11 cellular contexts compared by ENCODE assay signal in genomic region chr16:67965668-67966548, GRCh38. TPM values are rescaled to one million over a fixed set of nuclear protein-coding genes. Genes with fewer than 3 reads are reported as not detected.
DNase-seq lines count a peak whose midpoint lies in the region; ATAC-seq, FAIRE-seq and TF ChIP-seq lines count a peak whose summit lies in the region.
"Had no signal": no experiment of that assay in that cellular context is flagged by ENCODE, and none has a peak within 500 bp of the region (broad histone marks: within the 10 kb centered on the region; RNA-seq: fewer than 3 reads in every experiment).

No MANE protein-coding gene starts in this region.

- no peak for TF ChIP-seq CTCF in astrocyte of the spinal cord (IDR thresholded peaks at IDR 0.05; ENCODE audit: low read depth, low read length)

- H3K27me3 ChIP-seq in subcutaneous abdominal adipose tissue (ENCODE audit: control insufficient read depth in 5 of 5, insufficient read depth in 4 of 5, low read length in 5 of 5) = no peaks in the 10 kb centered on the region

- H3K4me3 ChIP-seq in astrocyte of the spinal cord (ENCODE audit: low read depth, low read length) = peak overlapping the region; percentile 92
- H3K4me3 ChIP-seq in subcutaneous abdominal adipose tissue (ENCODE audit: low read depth in 1 of 5, low read length in 5 of 5) = peak overlapping the region; percentile 22 to 94 (median 84)

- peak overlapping the region; percentile 91 for H3K27ac ChIP-seq in subcutaneous abdominal adipose tissue (ENCODE audit: low read depth, low read length)

- peaks cover 0 to 31% (median 27%) of the 10 kb centered on the region in 5 donors for H3K36me3 ChIP-seq in subcutaneous abdominal adipose tissue (ENCODE audit: control insufficient read depth in 5 of 5, insufficient read depth in 5 of 5, low read length in 5 of 5)

- H3K9ac ChIP-seq in subcutaneous abdominal adipose tissue (ENCODE audit: low read length in 5 of 5) = peak overlapping the region; percentile 1 to 98 (median 89)

- peaks cover 18 to 80% (median 72%) of the 10 kb centered on the region in 5 donors for H3K4me1 ChIP-seq in subcutaneous abdominal adipose tissue (ENCODE audit: control insufficient read depth in 5 of 5, insufficient read depth in 5 of 5, low read length in 5 of 5)

- no peaks in the 10 kb centered on the region for H3K9me3 ChIP-seq in subcutaneous abdominal adipose tissue (ENCODE audit: control insufficient read depth in 5 of 5, low read length in 5 of 5)

- peak; percentile 81 for DNase-seq in HTR-8/SVneo (ENCODE audit: insufficient read length, low spot score)
- no peak for DNase-seq in astrocyte of the spinal cord (ENCODE audit: low read depth, low spot score)
- DNase-seq in iris pigment epithelial cell (ENCODE audit: low read depth) = peak; percentile 41
- DNase-seq in mucosa of gallbladder (ENCODE audit: low spot score) = no peak
- DNase-seq: naive B cell, NCI-H2081 had no signal

- ATAC-seq in HG02571 (IDR thresholded peaks at IDR 0.05; ENCODE audit: unreplicated experiment) (no peak), GM18511 (IDR thresholded peaks at IDR 0.05; ENCODE audit: unreplicated experiment) (no peak), HG03378 (IDR thresholded peaks at IDR 0.05; ENCODE audit: unreplicated experiment) (no peak)
- ATAC-seq: stimulated activated memory B cell treated with anti-CD40 and anti-IgM and Interleukin-4, amounts not matched to agents 10 μg/mL and 1 μg/mL and 100 μg/mL, for 72 hours had no signal

- peak; percentile 70 for FAIRE-seq in HTR-8/SVneo (lab: Jason Lieb, UNC)

- in situ Hi-C loops in astrocyte of the spinal cord (cut with HindIII; ENCODE audit: low sequenced_read_pairs) = no loop called here

RNA-seq across cellular contexts. Expression of gene SLC12A4, which starts 2.5 kb away (rescaled TPM):
- total RNA-seq in mucosa of gallbladder = 76.6 TPM

RNA-seq across cellular contexts. Expression of gene DPEP3, which starts 14.4 kb away (rescaled TPM):
- not detected for total RNA-seq in mucosa of gallbladder

RNA-seq across cellular contexts. Expression of gene LCAT, which starts 22.0 kb away (rescaled TPM):
- total RNA-seq in mucosa of gallbladder = 30.3 TPM

RNA-seq across cellular contexts. Expression of gene PSMB10, which starts 29.3 kb away (rescaled TPM):
- 68.8 TPM for total RNA-seq in mucosa of gallbladder

RNA-seq across cellular contexts. Expression of gene DPEP2, which starts 33.4 kb away (rescaled TPM):
- 3.4 TPM for total RNA-seq in mucosa of gallbladder

Comparison
In these comparisons a context has a peak if more than half of its experiments do, and no peak if none do; other contexts are left out.
1. DNase-seq: peak in HTR-8/SVneo (single experiment) and iris pigment epithelial cell (single experiment); none in astrocyte of the spinal cord (single experiment) and mucosa of gallbladder (single experiment).